ENCODE assay signal across 3 cellular contexts in the genomic region with DNA sequence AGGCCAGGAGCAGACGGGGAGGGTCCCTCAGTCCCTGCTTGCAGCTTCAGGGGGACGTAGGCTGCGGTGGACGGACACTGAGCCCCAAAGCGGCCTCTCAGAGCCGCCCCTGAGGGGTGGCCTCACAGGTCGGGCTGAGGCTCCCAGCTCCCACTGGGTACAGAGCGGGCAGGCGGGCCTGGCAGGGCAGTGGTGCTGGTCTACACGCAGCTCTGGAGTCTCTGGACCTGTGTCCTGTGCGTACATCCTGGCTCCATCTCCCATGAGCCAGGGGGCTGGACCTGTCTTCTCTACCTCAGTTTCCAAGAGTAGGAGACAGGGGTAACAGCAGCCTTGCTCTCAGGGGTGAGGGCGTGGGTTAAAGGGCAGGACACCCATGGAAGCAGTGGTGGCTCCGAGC.
TF ChIP-seq lines count a peak whose summit lies in the region.

No MANE protein-coding gene starts in this region.

TF ChIP-seq in SK-N-SH treated with all-trans-retinoic acid at 6 μM for 48 hours, 23 proteins besides CTCF, POLR2A, EP300 and RAD21:
- TF ChIP-seq BACH2 (CRISPR knock-in tag; IDR thresholded peaks at IDR 0.05; ENCODE audit: borderline replicate concordance), result no peak
- no peak for TF ChIP-seq OSR1 (CRISPR knock-in tag; IDR thresholded peaks at IDR 0.05)
- TF ChIP-seq ZFP30 (CRISPR knock-in tag; IDR thresholded peaks at IDR 0.05), result no peak
- TF ChIP-seq ISL1 (CRISPR knock-in tag; IDR thresholded peaks at IDR 0.05), result no peak
- TF ChIP-seq, protein P1, sequence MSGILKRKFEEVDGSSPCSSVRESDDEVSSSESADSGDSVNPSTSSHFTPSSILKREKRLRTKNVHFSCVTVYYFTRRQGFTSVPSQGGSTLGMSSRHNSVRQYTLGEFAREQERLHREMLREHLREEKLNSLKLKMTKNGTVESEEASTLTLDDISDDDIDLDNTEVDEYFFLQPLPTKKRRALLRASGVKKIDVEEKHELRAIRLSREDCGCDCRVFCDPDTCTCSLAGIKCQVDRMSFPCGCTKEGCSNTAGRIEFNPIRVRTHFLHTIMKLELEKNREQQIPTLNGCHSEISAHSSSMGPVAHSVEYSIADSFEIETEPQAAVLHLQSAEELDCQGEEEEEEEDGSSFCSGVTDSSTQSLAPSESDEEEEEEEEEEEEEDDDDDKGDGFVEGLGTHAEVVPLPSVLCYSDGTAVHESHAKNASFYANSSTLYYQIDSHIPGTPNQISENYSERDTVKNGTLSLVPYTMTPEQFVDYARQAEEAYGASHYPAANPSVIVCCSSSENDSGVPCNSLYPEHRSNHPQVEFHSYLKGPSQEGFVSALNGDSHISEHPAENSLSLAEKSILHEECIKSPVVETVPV (CRISPR knock-in tag; IDR thresholded peaks at IDR 0.05), result no peak

TF ChIP-seq in SK-N-SH, 30 proteins besides CTCF, POLR2A, EP300 and RAD21:
- TF ChIP-seq RCOR1 (IDR thresholded peaks at IDR 0.05; ENCODE audit: low read length), result no peak
- TF ChIP-seq, protein P2, sequence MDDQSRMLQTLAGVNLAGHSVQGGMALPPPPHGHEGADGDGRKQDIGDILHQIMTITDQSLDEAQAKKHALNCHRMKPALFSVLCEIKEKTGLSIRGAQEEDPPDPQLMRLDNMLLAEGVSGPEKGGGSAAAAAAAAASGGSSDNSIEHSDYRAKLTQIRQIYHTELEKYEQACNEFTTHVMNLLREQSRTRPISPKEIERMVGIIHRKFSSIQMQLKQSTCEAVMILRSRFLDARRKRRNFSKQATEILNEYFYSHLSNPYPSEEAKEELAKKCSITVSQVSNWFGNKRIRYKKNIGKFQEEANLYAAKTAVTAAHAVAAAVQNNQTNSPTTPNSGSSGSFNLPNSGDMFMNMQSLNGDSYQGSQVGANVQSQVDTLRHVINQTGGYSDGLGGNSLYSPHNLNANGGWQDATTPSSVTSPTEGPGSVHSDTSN (IDR thresholded peaks at IDR 0.05), result no peak
- TF ChIP-seq, protein P3, sequence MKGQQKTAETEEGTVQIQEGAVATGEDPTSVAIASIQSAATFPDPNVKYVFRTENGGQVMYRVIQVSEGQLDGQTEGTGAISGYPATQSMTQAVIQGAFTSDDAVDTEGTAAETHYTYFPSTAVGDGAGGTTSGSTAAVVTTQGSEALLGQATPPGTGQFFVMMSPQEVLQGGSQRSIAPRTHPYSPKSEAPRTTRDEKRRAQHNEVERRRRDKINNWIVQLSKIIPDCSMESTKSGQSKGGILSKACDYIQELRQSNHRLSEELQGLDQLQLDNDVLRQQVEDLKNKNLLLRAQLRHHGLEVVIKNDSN (IDR thresholded peaks at IDR 0.05; ENCODE audit: borderline replicate concordance, low read depth), result no peak

TF ChIP-seq in H1, 55 proteins besides CTCF, POLR2A, EP300 and RAD21:
- TF ChIP-seq, protein P4, sequence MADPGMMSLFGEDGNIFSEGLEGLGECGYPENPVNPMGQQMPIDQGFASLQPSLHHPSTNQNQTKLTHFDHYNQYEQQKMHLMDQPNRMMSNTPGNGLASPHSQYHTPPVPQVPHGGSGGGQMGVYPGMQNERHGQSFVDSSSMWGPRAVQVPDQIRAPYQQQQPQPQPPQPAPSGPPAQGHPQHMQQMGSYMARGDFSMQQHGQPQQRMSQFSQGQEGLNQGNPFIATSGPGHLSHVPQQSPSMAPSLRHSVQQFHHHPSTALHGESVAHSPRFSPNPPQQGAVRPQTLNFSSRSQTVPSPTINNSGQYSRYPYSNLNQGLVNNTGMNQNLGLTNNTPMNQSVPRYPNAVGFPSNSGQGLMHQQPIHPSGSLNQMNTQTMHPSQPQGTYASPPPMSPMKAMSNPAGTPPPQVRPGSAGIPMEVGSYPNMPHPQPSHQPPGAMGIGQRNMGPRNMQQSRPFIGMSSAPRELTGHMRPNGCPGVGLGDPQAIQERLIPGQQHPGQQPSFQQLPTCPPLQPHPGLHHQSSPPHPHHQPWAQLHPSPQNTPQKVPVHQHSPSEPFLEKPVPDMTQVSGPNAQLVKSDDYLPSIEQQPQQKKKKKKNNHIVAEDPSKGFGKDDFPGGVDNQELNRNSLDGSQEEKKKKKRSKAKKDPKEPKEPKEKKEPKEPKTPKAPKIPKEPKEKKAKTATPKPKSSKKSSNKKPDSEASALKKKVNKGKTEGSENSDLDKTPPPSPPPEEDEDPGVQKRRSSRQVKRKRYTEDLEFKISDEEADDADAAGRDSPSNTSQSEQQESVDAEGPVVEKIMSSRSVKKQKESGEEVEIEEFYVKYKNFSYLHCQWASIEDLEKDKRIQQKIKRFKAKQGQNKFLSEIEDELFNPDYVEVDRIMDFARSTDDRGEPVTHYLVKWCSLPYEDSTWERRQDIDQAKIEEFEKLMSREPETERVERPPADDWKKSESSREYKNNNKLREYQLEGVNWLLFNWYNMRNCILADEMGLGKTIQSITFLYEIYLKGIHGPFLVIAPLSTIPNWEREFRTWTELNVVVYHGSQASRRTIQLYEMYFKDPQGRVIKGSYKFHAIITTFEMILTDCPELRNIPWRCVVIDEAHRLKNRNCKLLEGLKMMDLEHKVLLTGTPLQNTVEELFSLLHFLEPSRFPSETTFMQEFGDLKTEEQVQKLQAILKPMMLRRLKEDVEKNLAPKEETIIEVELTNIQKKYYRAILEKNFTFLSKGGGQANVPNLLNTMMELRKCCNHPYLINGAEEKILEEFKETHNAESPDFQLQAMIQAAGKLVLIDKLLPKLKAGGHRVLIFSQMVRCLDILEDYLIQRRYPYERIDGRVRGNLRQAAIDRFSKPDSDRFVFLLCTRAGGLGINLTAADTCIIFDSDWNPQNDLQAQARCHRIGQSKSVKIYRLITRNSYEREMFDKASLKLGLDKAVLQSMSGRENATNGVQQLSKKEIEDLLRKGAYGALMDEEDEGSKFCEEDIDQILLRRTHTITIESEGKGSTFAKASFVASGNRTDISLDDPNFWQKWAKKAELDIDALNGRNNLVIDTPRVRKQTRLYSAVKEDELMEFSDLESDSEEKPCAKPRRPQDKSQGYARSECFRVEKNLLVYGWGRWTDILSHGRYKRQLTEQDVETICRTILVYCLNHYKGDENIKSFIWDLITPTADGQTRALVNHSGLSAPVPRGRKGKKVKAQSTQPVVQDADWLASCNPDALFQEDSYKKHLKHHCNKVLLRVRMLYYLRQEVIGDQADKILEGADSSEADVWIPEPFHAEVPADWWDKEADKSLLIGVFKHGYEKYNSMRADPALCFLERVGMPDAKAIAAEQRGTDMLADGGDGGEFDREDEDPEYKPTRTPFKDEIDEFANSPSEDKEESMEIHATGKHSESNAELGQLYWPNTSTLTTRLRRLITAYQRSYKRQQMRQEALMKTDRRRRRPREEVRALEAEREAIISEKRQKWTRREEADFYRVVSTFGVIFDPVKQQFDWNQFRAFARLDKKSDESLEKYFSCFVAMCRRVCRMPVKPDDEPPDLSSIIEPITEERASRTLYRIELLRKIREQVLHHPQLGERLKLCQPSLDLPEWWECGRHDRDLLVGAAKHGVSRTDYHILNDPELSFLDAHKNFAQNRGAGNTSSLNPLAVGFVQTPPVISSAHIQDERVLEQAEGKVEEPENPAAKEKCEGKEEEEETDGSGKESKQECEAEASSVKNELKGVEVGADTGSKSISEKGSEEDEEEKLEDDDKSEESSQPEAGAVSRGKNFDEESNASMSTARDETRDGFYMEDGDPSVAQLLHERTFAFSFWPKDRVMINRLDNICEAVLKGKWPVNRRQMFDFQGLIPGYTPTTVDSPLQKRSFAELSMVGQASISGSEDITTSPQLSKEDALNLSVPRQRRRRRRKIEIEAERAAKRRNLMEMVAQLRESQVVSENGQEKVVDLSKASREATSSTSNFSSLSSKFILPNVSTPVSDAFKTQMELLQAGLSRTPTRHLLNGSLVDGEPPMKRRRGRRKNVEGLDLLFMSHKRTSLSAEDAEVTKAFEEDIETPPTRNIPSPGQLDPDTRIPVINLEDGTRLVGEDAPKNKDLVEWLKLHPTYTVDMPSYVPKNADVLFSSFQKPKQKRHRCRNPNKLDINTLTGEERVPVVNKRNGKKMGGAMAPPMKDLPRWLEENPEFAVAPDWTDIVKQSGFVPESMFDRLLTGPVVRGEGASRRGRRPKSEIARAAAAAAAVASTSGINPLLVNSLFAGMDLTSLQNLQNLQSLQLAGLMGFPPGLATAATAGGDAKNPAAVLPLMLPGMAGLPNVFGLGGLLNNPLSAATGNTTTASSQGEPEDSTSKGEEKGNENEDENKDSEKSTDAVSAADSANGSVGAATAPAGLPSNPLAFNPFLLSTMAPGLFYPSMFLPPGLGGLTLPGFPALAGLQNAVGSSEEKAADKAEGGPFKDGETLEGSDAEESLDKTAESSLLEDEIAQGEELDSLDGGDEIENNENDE (IDR thresholded peaks at IDR 0.05; ENCODE audit: insufficient replicate concordance, low read length), result no peak
- TF ChIP-seq KDM1A (IDR thresholded peaks at IDR 0.05; ENCODE audit: borderline replicate concordance, low read length) (no peak), SUZ12 (IDR thresholded peaks at IDR 0.05; ENCODE audit: low read length) (no peak), POU5F1 (IDR thresholded peaks at IDR 0.05; ENCODE audit: low read depth, low read length) (no peak), CTBP2 (IDR thresholded peaks at IDR 0.05; ENCODE audit: borderline replicate concordance, insufficient read depth, insufficient read length, low read length) (no peak)
